30 cellular contexts compared by ENCODE assay signal in genomic region chr11:9790703-9791102, GRCh38.
"Had no signal": no experiment of that assay in that cellular context is flagged by ENCODE, and none has a peak within 500 bp of the region (broad histone marks: within the 10 kb centered on the region; RNA-seq: fewer than 3 reads in every experiment).

No MANE protein-coding gene starts in this region.

- H3K9me3 ChIP-seq: colonic mucosa, gastroesophageal sphincter, heart left ventricle, prostate gland, right atrium auricular region, suprapubic skin, transverse colon, upper lobe of right lung, uterus had no signal

- H3K9me3 Mint-ChIP-seq: dendritic cell treated with granulocyte-macrophage colony-stimulating factor and Interleukin-4, amounts not matched to agents 40 ng/mL and 50 ng/mL, for 4 days; effector memory CD8-positive, alpha-beta T cell; naive thymus-derived CD4-positive, alpha-beta T cell; nephron; neural progenitor cell; stimulated activated naive CD8-positive, alpha-beta T cell treated with anti-CD3 and anti-CD28 coated beads, Interleukin-15, amount 100 ng/mL, for 72 hours had no signal

- H2AFZ ChIP-seq: hepatocyte, neural progenitor cell had no signal

- H3K4me3 Mint-ChIP-seq: dendritic cell treated with granulocyte-macrophage colony-stimulating factor and Interleukin-4, amounts not matched to agents 40 ng/mL and 50 ng/mL, for 4 days; effector memory CD8-positive, alpha-beta T cell; naive thymus-derived CD4-positive, alpha-beta T cell; nephron; neural progenitor cell; stimulated activated naive CD8-positive, alpha-beta T cell treated with anti-CD3 and anti-CD28 coated beads, Interleukin-15, amount 100 ng/mL, for 72 hours had no signal

- H3K27ac ChIP-seq: colonic mucosa, foreskin keratinocyte, gastroesophageal sphincter, heart left ventricle, hepatocyte, neural progenitor cell, prostate gland, right atrium auricular region, suprapubic skin, transverse colon, upper lobe of right lung had no signal

- DNase-seq: colonic mucosa; effector memory CD8-positive, alpha-beta T cell; foreskin keratinocyte; heart left ventricle; kidney; mesendoderm; midbrain; naive thymus-derived CD4-positive, alpha-beta T cell; stimulated activated CD4-positive, alpha-beta T cell treated with anti-CD3 and anti-CD28 coated beads, Interleukin-12 subunit alpha, Interleukin-12 subunit beta, amount 100 ng/mL, for 4 hours; stimulated activated CD4-positive, alpha-beta T cell treated with anti-CD3 and anti-CD28 coated beads, Interleukin-1b, Interleukin-23, amount 100 ng/mL, for 48 hours; stimulated activated CD4-positive, alpha-beta T cell treated with anti-CD3 and anti-CD28 coated beads, Interleukin-4, amount 100 ng/mL, for 1 hour; stimulated activated CD8-positive, alpha-beta memory T cell treated with anti-CD3 and anti-CD28 coated beads, Interleukin-4, amount 100 ng/mL, for 48 hours; stimulated activated naive CD4-positive, alpha-beta T cell; stimulated activated naive CD8-positive, alpha-beta T cell treated with anti-CD3 and anti-CD28 coated beads, Interleukin-15, amount 100 ng/mL, for 72 hours; transverse colon; upper lobe of right lung; uterus had no signal

- H3K27me3 Mint-ChIP-seq: dendritic cell treated with granulocyte-macrophage colony-stimulating factor and Interleukin-4, amounts not matched to agents 40 ng/mL and 50 ng/mL, for 4 days; effector memory CD8-positive, alpha-beta T cell; naive thymus-derived CD4-positive, alpha-beta T cell; stimulated activated naive CD8-positive, alpha-beta T cell treated with anti-CD3 and anti-CD28 coated beads, Interleukin-15, amount 100 ng/mL, for 72 hours had no signal

- H3K4me2 ChIP-seq: hepatocyte, neural progenitor cell, smooth muscle cell had no signal

- ATAC-seq: effector memory CD8-positive, alpha-beta T cell; esophagus mucosa; foreskin keratinocyte; gastroesophageal sphincter; heart left ventricle; left lobe of liver; naive thymus-derived CD4-positive, alpha-beta T cell; sciatic nerve; stimulated activated naive CD8-positive, alpha-beta T cell treated with anti-CD3 and anti-CD28 coated beads, Interleukin-15, amount 100 ng/mL, for 72 hours; upper lobe of right lung had no signal

- H3K4me1 ChIP-seq: colonic mucosa, foreskin keratinocyte, neural progenitor cell, prostate gland, suprapubic skin, upper lobe of right lung had no signal

- H3K27ac Mint-ChIP-seq: dendritic cell treated with granulocyte-macrophage colony-stimulating factor and Interleukin-4, amounts not matched to agents 40 ng/mL and 50 ng/mL, for 4 days; effector memory CD8-positive, alpha-beta T cell; naive thymus-derived CD4-positive, alpha-beta T cell; nephron; neural progenitor cell; stimulated activated naive CD8-positive, alpha-beta T cell treated with anti-CD3 and anti-CD28 coated beads, Interleukin-15, amount 100 ng/mL, for 72 hours had no signal

- H3K27me3 ChIP-seq: colonic mucosa, foreskin keratinocyte, gastroesophageal sphincter, heart left ventricle, hepatocyte, neural progenitor cell, right atrium auricular region, suprapubic skin, transverse colon, upper lobe of right lung, uterus had no signal

- H3K79me2 ChIP-seq: hepatocyte had no signal

- H3K4me3 ChIP-seq: colonic mucosa, gastroesophageal sphincter, heart left ventricle, hepatocyte, neural progenitor cell, prostate gland, right atrium auricular region, smooth muscle cell, suprapubic skin, transverse colon, upper lobe of right lung, uterus had no signal

- H3K9ac ChIP-seq: neural progenitor cell had no signal

- FAIRE-seq: endometrium, kidney had no signal

- H3K4me1 Mint-ChIP-seq: naive thymus-derived CD4-positive, alpha-beta T cell; neural progenitor cell had no signal

- H3K36me3 ChIP-seq: colonic mucosa, neural progenitor cell, uterus had no signal
